Comparison of ENCODE assay signal across 8 cellular contexts in the genomic region with DNA sequence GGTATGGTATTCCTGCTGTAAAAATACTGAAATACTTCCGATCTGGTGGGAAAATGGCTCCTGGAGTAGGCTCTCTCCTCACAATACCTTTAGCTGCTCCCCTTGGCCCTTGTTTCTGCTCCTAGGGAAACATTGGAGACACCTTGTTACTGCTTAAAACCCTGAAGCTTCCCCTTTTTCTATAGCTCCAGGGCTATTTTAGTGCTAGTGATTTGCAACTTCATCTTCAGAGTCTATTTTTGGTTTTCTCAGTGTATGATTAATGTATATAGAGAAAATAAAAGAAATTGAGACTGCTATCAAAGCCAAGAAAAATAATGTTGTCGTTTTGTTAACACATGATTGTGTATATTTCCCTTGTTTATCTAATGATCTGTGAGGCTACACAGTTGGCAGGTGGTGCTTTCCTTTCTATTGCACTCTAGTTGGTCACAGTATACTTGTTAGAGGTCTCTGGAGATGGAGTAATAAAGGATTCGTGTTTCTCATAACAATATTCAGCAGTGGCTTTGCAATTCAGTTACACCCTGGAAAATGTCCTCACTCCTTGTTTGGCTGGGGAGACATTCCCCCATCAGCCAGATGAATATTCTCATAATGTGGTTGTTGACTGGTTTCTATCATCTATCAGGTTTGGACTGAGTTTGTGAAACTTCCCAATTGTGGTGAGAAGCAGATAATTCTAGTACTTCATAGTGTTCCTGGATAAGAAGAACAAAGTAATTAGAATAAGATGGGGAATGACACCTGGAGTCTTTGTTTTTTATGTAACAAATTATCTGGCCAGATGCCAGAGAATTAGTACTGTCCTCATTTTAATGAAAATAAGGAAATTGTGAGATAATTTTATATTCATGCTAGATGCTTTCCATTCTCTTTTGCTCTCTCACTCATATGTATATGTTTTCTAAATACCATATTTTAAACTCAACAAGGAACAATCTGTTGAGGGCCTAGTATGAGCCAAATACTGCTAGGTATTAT. TPM values are rescaled to one million over a fixed set of nuclear protein-coding genes. Genes with fewer than 3 reads are reported as not detected.
DNase-seq lines count a peak whose midpoint lies in the region; ATAC-seq and TF ChIP-seq lines count a peak whose summit lies in the region.

No MANE protein-coding gene starts in this region.

- H3K9me3 Mint-ChIP-seq in progenitor cell of endocrine pancreas (ENCODE audit: low read depth): no peaks in the 10 kb centered on the region
- no peaks in the 10 kb centered on the region for H3K9me3 Mint-ChIP-seq in activated T-helper 2 cell treated with anti-CD3 and anti-CD28 coated beads, Interferon-gamma antibody, Interleukin-2, Interleukin-4, amounts not matched to agents 10 μg/mL and 5 μg/mL and 100 μg/mL, durations not matched to agents 14 hours and 24 hours and 36 hours
- H3K9me3 Mint-ChIP-seq in activated T-cell treated with anti-CD3 and anti-CD28 coated beads, Interleukin-2, amount 50 U/mL, for 4 hours: no peaks in the 10 kb centered on the region

- TF ChIP-seq POLR2A in body of pancreas (IDR thresholded peaks at IDR 0.05): no peak

- peak overlapping the region in 3 of 4 donors; percentile 29 to 74 (median 67) for H3K27ac ChIP-seq in body of pancreas

- no peak overlapping the region for H3K4me3 Mint-ChIP-seq in progenitor cell of endocrine pancreas (ENCODE audit: low read depth)
- no peak overlapping the region for H3K4me3 Mint-ChIP-seq in activated T-helper 2 cell treated with anti-CD3 and anti-CD28 coated beads, Interferon-gamma antibody, Interleukin-2, Interleukin-4, amounts not matched to agents 10 μg/mL and 5 μg/mL and 100 μg/mL, durations not matched to agents 14 hours and 24 hours and 36 hours (ENCODE audit: low read depth)
- no peak overlapping the region for H3K4me3 Mint-ChIP-seq in activated T-cell treated with anti-CD3 and anti-CD28 coated beads, Interleukin-2, amount 50 U/mL, for 4 hours

- H3K4me1 Mint-ChIP-seq in progenitor cell of endocrine pancreas (ENCODE audit: low read depth): peaks cover 26% of the 10 kb centered on the region
- peaks cover 16% of the 10 kb centered on the region for H3K4me1 Mint-ChIP-seq in activated T-helper 2 cell treated with anti-CD3 and anti-CD28 coated beads, Interferon-gamma antibody, Interleukin-2, Interleukin-4, amounts not matched to agents 10 μg/mL and 5 μg/mL and 100 μg/mL, durations not matched to agents 14 hours and 24 hours and 36 hours (ENCODE audit: low read depth)
- peaks cover 38% of the 10 kb centered on the region for H3K4me1 Mint-ChIP-seq in activated T-cell treated with anti-CD3 and anti-CD28 coated beads, Interleukin-2, amount 50 U/mL, for 4 hours (ENCODE audit: low read depth)

- H3K36me3 ChIP-seq in body of pancreas (replicated peaks in 1 of 2; ENCODE audit: insufficient read depth in 1 of 2, low read depth in 2 of 2): peaks cover 0 to 2% of the 10 kb centered on the region in 2 donors

- peaks cover 32% of the 10 kb centered on the region for H3K4me1 ChIP-seq in body of pancreas

- 15 to 27% methylated on average over 3 of the region's 3 CpGs for WGBS in body of pancreas, 2 donors

- H3K4me3 ChIP-seq in body of pancreas: no peak overlapping the region

- peak; percentile 28 for DNase-seq in NCI-H146 (lab: John Stamatoyannopoulos, UW)
- no peak for DNase-seq in NCI-H146 treated with DMSO at 0.1 percent for 48 hours (lab: John Stamatoyannopoulos, UW; ENCODE audit: unreplicated experiment)
- peak; percentile 71 for DNase-seq in NCI-H2171 (lab: John Stamatoyannopoulos, UW)
- DNase-seq in body of pancreas: no peak
- DNase-seq in progenitor cell of endocrine pancreas (ENCODE audit: low spot score, unreplicated experiment): no peak
- DNase-seq in activated T-helper 2 cell treated with anti-CD3 and anti-CD28 coated beads, Interferon-gamma antibody, Interleukin-2, Interleukin-4, amounts not matched to agents 10 μg/mL and 5 μg/mL and 100 μg/mL, durations not matched to agents 14 hours and 24 hours and 36 hours (ENCODE audit: low spot score): no peak
- DNase-seq in activated T-cell treated with anti-CD3 and anti-CD28 coated beads, Interleukin-2, amount 50 U/mL, for 4 hours: no peak

- TF ChIP-seq CTCF in body of pancreas (IDR thresholded peaks at IDR 0.05) (no peak), progenitor cell of endocrine pancreas (IDR thresholded peaks at IDR 0.05; ENCODE audit: unreplicated experiment) (no peak)

- H3K36me3 Mint-ChIP-seq in progenitor cell of endocrine pancreas (ENCODE audit: insufficient read depth): peaks cover 4% of the 10 kb centered on the region
- no peaks in the 10 kb centered on the region for H3K36me3 Mint-ChIP-seq in activated T-helper 2 cell treated with anti-CD3 and anti-CD28 coated beads, Interferon-gamma antibody, Interleukin-2, Interleukin-4, amounts not matched to agents 10 μg/mL and 5 μg/mL and 100 μg/mL, durations not matched to agents 14 hours and 24 hours and 36 hours (ENCODE audit: low read depth)
- H3K36me3 Mint-ChIP-seq in activated T-cell treated with anti-CD3 and anti-CD28 coated beads, Interleukin-2, amount 50 U/mL, for 4 hours (ENCODE audit: insufficient read depth): peaks cover 5% of the 10 kb centered on the region

- peak overlapping the region; percentile 94 for H3K27ac Mint-ChIP-seq in progenitor cell of endocrine pancreas
- no peak overlapping the region for H3K27ac Mint-ChIP-seq in activated T-helper 2 cell treated with anti-CD3 and anti-CD28 coated beads, Interferon-gamma antibody, Interleukin-2, Interleukin-4, amounts not matched to agents 10 μg/mL and 5 μg/mL and 100 μg/mL, durations not matched to agents 14 hours and 24 hours and 36 hours

- no peaks in the 10 kb centered on the region for H3K27me3 Mint-ChIP-seq in progenitor cell of endocrine pancreas
- H3K27me3 Mint-ChIP-seq in activated T-helper 2 cell treated with anti-CD3 and anti-CD28 coated beads, Interferon-gamma antibody, Interleukin-2, Interleukin-4, amounts not matched to agents 10 μg/mL and 5 μg/mL and 100 μg/mL, durations not matched to agents 14 hours and 24 hours and 36 hours (ENCODE audit: low read depth): no peaks in the 10 kb centered on the region
- no peaks in the 10 kb centered on the region for H3K27me3 Mint-ChIP-seq in activated T-cell treated with anti-CD3 and anti-CD28 coated beads, Interleukin-2, amount 50 U/mL, for 4 hours (ENCODE audit: low read depth)

- intact Hi-C loops in body of pancreas (cut with DNase I): no loop called here
- intact Hi-C loops in activated T-helper 2 cell treated with anti-CD3 and anti-CD28 coated beads, Interferon-gamma antibody, Interleukin-2, Interleukin-4, amounts not matched to agents 10 μg/mL and 5 μg/mL and 100 μg/mL, durations not matched to agents 14 hours and 24 hours and 36 hours (cut with micrococcal nuclease): no loop called here

- ATAC-seq in body of pancreas (peak; percentile 18), HG02642 (IDR thresholded peaks at IDR 0.05; ENCODE audit: poor library complexity, unreplicated experiment) (no peak)
- no peak for ATAC-seq in activated T-cell treated with anti-CD3 and anti-CD28 coated beads, Interleukin-2, amount 50 U/mL, for 4 hours

- H3K27me3 ChIP-seq in body of pancreas: no peaks in the 10 kb centered on the region

- H3K9me3 ChIP-seq in body of pancreas: no peaks in the 10 kb centered on the region

RNA-seq across cellular contexts. Expression of a gene that starts 44.8 kb away (rescaled TPM):
- total RNA-seq in body of pancreas (10 to 100 TPM; 43.5 to 86.9 TPM), progenitor cell of endocrine pancreas (91.5 and 116 TPM in 2 replicates)
- total RNA-seq in activated T-helper 2 cell treated with anti-CD3 and anti-CD28 coated beads, Interferon-gamma antibody, Interleukin-2, Interleukin-4, amounts not matched to agents 10 μg/mL and 5 μg/mL and 100 μg/mL, durations not matched to agents 14 hours and 24 hours and 36 hours: 311 and 318 TPM in 2 replicates
- 100 to 1,000 TPM; 288 to 331 (median 317) TPM for total RNA-seq in activated T-cell treated with anti-CD3 and anti-CD28 coated beads, Interleukin-2, amount 50 U/mL, for 4 hours

Comparison
In these comparisons a context has a peak if more than half of its experiments do, and no peak if none do; other contexts are left out.
1. DNase-seq: peak in NCI-H146 (single experiment) and NCI-H2171 (single experiment); none in NCI-H146 treated with DMSO at 0.1 percent for 48 hours (single experiment), body of pancreas (0 of 4), progenitor cell of endocrine pancreas (single experiment), activated T-helper 2 cell treated with anti-CD3 and anti-CD28 coated beads, Interferon-gamma antibody, Interleukin-2, Interleukin-4, amounts not matched to agents 10 μg/mL and 5 μg/mL and 100 μg/mL, durations not matched to agents 14 hours and 24 hours and 36 hours (single experiment) and activated T-cell treated with anti-CD3 and anti-CD28 coated beads, Interleukin-2, amount 50 U/mL, for 4 hours (single experiment).